ENCODE assay signal across 16 cellular contexts in genomic region chr1:41475859-41476567, GRCh38. TPM values are rescaled to one million over a fixed set of nuclear protein-coding genes. Genes with fewer than 3 reads are reported as not detected.
A peak's percentile ranks its signal among the peaks of the same experiment; 100 is the strongest.
DNase-seq lines count a peak whose midpoint lies in the region; ATAC-seq and TF ChIP-seq lines count a peak whose summit lies in the region.
"Had no signal": no experiment of that assay in that cellular context is flagged by ENCODE, and none has a peak within 500 bp of the region (broad histone marks: within the 10 kb centered on the region; RNA-seq: fewer than 3 reads in every experiment).

No MANE protein-coding gene starts in this region.

- no peaks in the 10 kb centered on the region for H3K9me3 Mint-ChIP-seq in endodermal cell
- H3K9me3 Mint-ChIP-seq in neural crest cell, result no peaks in the 10 kb centered on the region

- H3K9ac ChIP-seq in endodermal cell (ENCODE audit: extremely low read depth, low read length, poor library complexity, severe bottlenecking), result no peak overlapping the region

- no peak overlapping the region for H3K4me3 Mint-ChIP-seq in endodermal cell
- H3K4me3 Mint-ChIP-seq in neural crest cell, result no peak overlapping the region

- no peaks in the 10 kb centered on the region for H3K4me1 Mint-ChIP-seq in endodermal cell
- peaks cover 8% of the 10 kb centered on the region for H3K4me1 Mint-ChIP-seq in neural crest cell

- H3K9me3 ChIP-seq in endodermal cell (ENCODE audit: control insufficient read depth, low read length) (no peaks in the 10 kb centered on the region), MG63 (no peaks in the 10 kb centered on the region)
- H3K9me3 ChIP-seq: heart left ventricle had no signal

- ATAC-seq in GM19395 (IDR thresholded peaks at IDR 0.05; ENCODE audit: unreplicated experiment), result no peak
- no peak for ATAC-seq in GM21515 (IDR thresholded peaks at IDR 0.05; ENCODE audit: unreplicated experiment)

- CTCF ChIA-PET in RWPE1 (lab: Yijun Ruan, JAX), result interaction anchor here (0.6 to 2.9 kb wide), 4 partner anchors 8 to 238 kb away, joined by 3 to 10 read pairs (median 6); partner anchors contain the start of gene EDN2

- H3K27ac Mint-ChIP-seq in endodermal cell, result no peak overlapping the region
- H3K27ac Mint-ChIP-seq in neural crest cell (ENCODE audit: unreplicated experiment), result no peak overlapping the region

- DNase-seq in AG08395 (ENCODE audit: low spot score), result peak; percentile 52
- no peak for DNase-seq in RWPE1 (ENCODE audit: low spot score)
- DNase-seq in endodermal cell, result no peak
- DNase-seq in neural crest cell (ENCODE audit: low read depth, low spot score), result no peak
- no peak for DNase-seq in MG63
- DNase-seq in nucleus accumbens (lab: John Stamatoyannopoulos, UW), result no peak
- DNase-seq: activated CD4-positive, CD25-positive, alpha-beta regulatory T cell; activated T-cell treated with anti-CD3 and anti-CD28 coated beads, Interleukin-2, amount 50 U/mL, for 48 hours; cortex of kidney; mesenchymal stem cell; MM.1S; NCI-H524; SIG-M5 had no signal

- no peaks in the 10 kb centered on the region for H3K4me1 ChIP-seq in endodermal cell (ENCODE audit: control insufficient read depth, insufficient read depth, low read length)

- H3K36me3 Mint-ChIP-seq in endodermal cell (ENCODE audit: low read depth), result no peaks in the 10 kb centered on the region
- no peaks in the 10 kb centered on the region for H3K36me3 Mint-ChIP-seq in neural crest cell (ENCODE audit: low read depth)

- POLR2A ChIA-PET in RWPE1 (lab: Yijun Ruan, JAX; ENCODE audit: low non-redundant PET), result interaction anchor here (0.6 kb wide), 1 partner anchor 42 kb away, joined by 3 read pairs; no protein-coding TSS in a partner anchor

- no peak overlapping the region for H3K4me3 ChIP-seq in endodermal cell (ENCODE audit: low read length)
- no peak overlapping the region for H3K4me3 ChIP-seq in MG63
- H3K4me3 ChIP-seq: heart left ventricle had no signal

- 74 to 81% methylated on average over 3 to 8 of the region's 8 CpGs for WGBS in endodermal cell (ENCODE audit: insufficient coverage in 1 of 2, insufficient read length in 1 of 2), 2 experiments

- H3K36me3 ChIP-seq in endodermal cell (ENCODE audit: control insufficient read depth, insufficient read depth, low read length), result no peaks in the 10 kb centered on the region
- H3K36me3 ChIP-seq in MG63, result no peaks in the 10 kb centered on the region
- H3K36me3 ChIP-seq: heart left ventricle had no signal

- peaks cover 2% of the 10 kb centered on the region for H3K27me3 Mint-ChIP-seq in endodermal cell (ENCODE audit: insufficient read depth)
- H3K27me3 Mint-ChIP-seq in neural crest cell (ENCODE audit: low read depth), result no peaks in the 10 kb centered on the region

- H3K27me3 ChIP-seq in endodermal cell (ENCODE audit: control insufficient read depth, insufficient read depth, low read length, poor library complexity, severe bottlenecking), result no peaks in the 10 kb centered on the region
- H3K27me3 ChIP-seq in MG63, result no peaks in the 10 kb centered on the region
- H3K27me3 ChIP-seq: heart left ventricle had no signal

- H3K27ac ChIP-seq in RWPE1 (peak overlapping the region; percentile 99), endodermal cell (ENCODE audit: low read depth, low read length) (no peak overlapping the region)

- TF ChIP-seq CTCF in RWPE1 (conservative IDR thresholded peaks at IDR 0.05; ENCODE audit: low read depth) (no peak), endodermal cell (conservative IDR thresholded peaks at IDR 0.05) (peak; percentile 49), neural crest cell (conservative IDR thresholded peaks at IDR 0.05) (peak; percentile 27)

RNA-seq across cellular contexts. Expression of gene EDN2, which starts 8.5 kb away (rescaled TPM):
- total RNA-seq in endodermal cell (not detected), neural crest cell (not detected in 2 replicates)
- polyA plus RNA-seq in endodermal cell (2013, experiment 1 of 2), result 0.18 TPM
- not detected for polyA plus RNA-seq in endodermal cell (2013, experiment 2 of 2)
- total RNA-seq in MG63 (2014; rRNA removed; shearing (Covaris generic); ENCODE audit: low replicate concordance), result 3.0 and 4.7 TPM in 2 replicates
